ENCODE assay signal across 12 cellular contexts in genomic region chr5:1380910-1381309, GRCh38. TPM values are rescaled to one million over a fixed set of nuclear protein-coding genes. Genes with fewer than 3 reads are reported as not detected.
DNase-seq lines count a peak whose midpoint lies in the region; ATAC-seq and TF ChIP-seq lines count a peak whose summit lies in the region.
"Had no signal": no experiment of that assay in that cellular context is flagged by ENCODE, and none has a peak within 500 bp of the region (broad histone marks: within the 10 kb centered on the region; RNA-seq: fewer than 3 reads in every experiment).

No MANE protein-coding gene starts in this region.

- H3K4me1 ChIP-seq in left ventricle myocardium inferior (peaks cover 26% of the 10 kb centered on the region), Panc1 (ENCODE audit: control insufficient read depth, insufficient read depth, low read length) (no peaks in the 10 kb centered on the region; the same call in 1 of the 2 replicates), left lung (peaks cover 5 to 18% of the 10 kb centered on the region in 2 donors)
- H3K4me1 ChIP-seq: BE2C had no signal

- H3K27ac Mint-ChIP-seq in naive B cell: no peak overlapping the region

- H3K4me3 ChIP-seq in left ventricle myocardium inferior: peak overlapping the region; percentile 32
- peak overlapping the region; percentile 19 to 40; a peak in 2 of 4 replicates for H3K4me3 ChIP-seq in Panc1 (ENCODE audit: low read depth in 2 of 2, low read length in 2 of 2)
- H3K4me3 ChIP-seq in left lung: no peak overlapping the region
- peak overlapping the region in 21 of 59 donors; percentile 9 to 55 (median 35) for H3K4me3 ChIP-seq in dorsolateral prefrontal cortex
- H3K4me3 ChIP-seq: body of pancreas, MG63, right lobe of liver had no signal

- DNase-seq in left ventricle myocardium inferior (no peak), left ventricle myocardium superior (no peak), Panc1 (ENCODE audit: low read depth, low spot score) (no peak), naive B cell (no peak), left lung (no peak), dorsolateral prefrontal cortex (no peak), NCI-H146 treated with DMSO at 0.1 percent for 48 hours (lab: John Stamatoyannopoulos, UW; ENCODE audit: unreplicated experiment) (no peak)

- peaks cover 0 to 2% (median 0%) of the 10 kb centered on the region in 7 donors for H3K9me3 Mint-ChIP-seq in naive B cell

- intact Hi-C loops in left ventricle myocardium inferior (cut with micrococcal nuclease): no loop called here
- intact Hi-C loops in left ventricle myocardium superior (cut with micrococcal nuclease): no loop called here
- intact Hi-C loops in Panc1 (cut with micrococcal nuclease; ENCODE audit: unreplicated experiment): no loop called here
- intact Hi-C loops in left lung (cut with DNase I): no loop called here
- intact Hi-C loops in dorsolateral prefrontal cortex (cut with DNase I): loop anchor here (5.0 to 10.0 kb wide), 2 partner anchors 34 to 264 kb away; partner anchors contain the start of gene CLPTM1L (in 1 of the 2)

- H3K27me3 ChIP-seq in left ventricle myocardium inferior (ENCODE audit: low read depth) (peaks cover 66% of the 10 kb centered on the region), Panc1 (ENCODE audit: control insufficient read depth, insufficient read depth, low read length) (no peaks in the 10 kb centered on the region), left lung (peaks cover 0 to 41% of the 10 kb centered on the region in 2 donors), dorsolateral prefrontal cortex (peaks cover 0 to 30% (median 0%) of the 10 kb centered on the region in 45 donors)
- H3K27me3 ChIP-seq: body of pancreas, right lobe of liver had no signal

- no peaks in the 10 kb centered on the region for H3K36me3 ChIP-seq in left ventricle myocardium inferior
- H3K36me3 ChIP-seq in Panc1 (ENCODE audit: control insufficient read depth, insufficient read depth, low read length): no peaks in the 10 kb centered on the region
- H3K36me3 ChIP-seq in left lung: no peaks in the 10 kb centered on the region
- H3K36me3 ChIP-seq: BE2C, MG63, right lobe of liver had no signal

- peaks cover 16 to 24% (median 16%) of the 10 kb centered on the region in 3 donors for H3K4me1 Mint-ChIP-seq in naive B cell

- H3K27me3 Mint-ChIP-seq in naive B cell: peaks cover 0 to 4% (median 0%) of the 10 kb centered on the region in 3 donors

- TF ChIP-seq CTCF in left ventricle myocardium inferior (IDR thresholded peaks at IDR 0.05; ENCODE audit: borderline replicate concordance) (no peak), Panc1 (IDR thresholded peaks at IDR 0.05) (no peak), left lung (IDR thresholded peaks at IDR 0.05) (no peak), dorsolateral prefrontal cortex (IDR thresholded peaks at IDR 0.05 in 54 of 56, conservative IDR thresholded peaks at IDR 0.05 in 2 of 56; ENCODE audit: low read depth in 1 of 56, partially characterized antibody in 56 of 56) (no peak)

- peak overlapping the region in 7 of 8 donors; percentile 9 to 84 (median 68) for H3K4me3 Mint-ChIP-seq in naive B cell

- POLR2A ChIA-PET in Panc1 (lab: Charles Lee): no interaction called here

- no peak for ATAC-seq in left ventricle myocardium superior
- 0 out of 2 replicates have a peak, but pooled peaks have one; percentile 8 for ATAC-seq in Panc1
- no peak for ATAC-seq in naive B cell (ENCODE audit: low read depth in 2 of 2)
- ATAC-seq in HG03095 (IDR thresholded peaks at IDR 0.05; ENCODE audit: unreplicated experiment): no peak
- no peak for ATAC-seq in left lung

- no peak overlapping the region for H3K27ac ChIP-seq in left ventricle myocardium inferior (replicated peaks)
- no peak overlapping the region for H3K27ac ChIP-seq in Panc1 (ENCODE audit: low read length)
- H3K27ac ChIP-seq in left lung: no peak overlapping the region
- no peak overlapping the region for H3K27ac ChIP-seq in dorsolateral prefrontal cortex
- H3K27ac ChIP-seq: body of pancreas, right lobe of liver had no signal

- in situ Hi-C loops in Panc1 (cut with HindIII; ENCODE audit: low pct_unique_long_range_greater_than_20kb, low sequenced_read_pairs): no loop called here

- H3K9me3 ChIP-seq in left ventricle myocardium inferior (replicated peaks): no peaks in the 10 kb centered on the region
- H3K9me3 ChIP-seq in Panc1 (ENCODE audit: control insufficient read depth, insufficient read depth, low read depth, low read length): no peaks in the 10 kb centered on the region
- no peaks in the 10 kb centered on the region for H3K9me3 ChIP-seq in left lung
- H3K9me3 ChIP-seq: body of pancreas, right lobe of liver had no signal

- CTCF ChIA-PET in Panc1 (lab: Charles Lee): interaction anchor here (0.6 to 1.6 kb wide), 8 partner anchors 10 to 371 kb away, joined by 3 to 7 read pairs (median 3); no protein-coding TSS in a partner anchor

- BruUV-seq in Panc1 (replicated peaks; lab: Mats Ljungman, UMichigan): no TSS peak

- no peaks in the 10 kb centered on the region for H3K36me3 Mint-ChIP-seq in naive B cell

RNA-seq across cellular contexts. Expression of gene CLPTM1L, which starts 36.0 kb away (rescaled TPM):
- total RNA-seq in left ventricle myocardium inferior: 34.2 TPM
- 31.5 TPM for total RNA-seq in left ventricle myocardium superior
- 188 TPM for total RNA-seq in Panc1 (2021; ENCODE audit: unreplicated experiment)
- 187 TPM for polyA plus RNA-seq in Panc1 (2012; ENCODE audit: insufficient read length)
- 10 to 100 TPM; 24.5 to 65.2 (median 41.4) TPM for polyA plus RNA-seq in naive B cell (ENCODE audit: low read depth in 6 of 6)
- 100 to 1,000 TPM; 169 to 171 TPM for total RNA-seq in left lung
- 10 to 100 TPM; 43.0 to 76.3 (median 58.2) TPM for total RNA-seq in dorsolateral prefrontal cortex

Comparison
In these comparisons a context has a peak if more than half of its experiments do, and no peak if none do; other contexts are left out.
1. H3K4me3 ChIP-seq: peak in left ventricle myocardium inferior (single experiment) and Panc1 (2 of 2); none in left lung (0 of 2).
2. intact Hi-C loops: an anchor here in dorsolateral prefrontal cortex (5.0 to 10.0 kb wide); none called in left ventricle myocardium inferior, left ventricle myocardium superior, Panc1 and left lung.